Comparison of ENCODE assay signal across 1 cellular context in the genomic region with DNA sequence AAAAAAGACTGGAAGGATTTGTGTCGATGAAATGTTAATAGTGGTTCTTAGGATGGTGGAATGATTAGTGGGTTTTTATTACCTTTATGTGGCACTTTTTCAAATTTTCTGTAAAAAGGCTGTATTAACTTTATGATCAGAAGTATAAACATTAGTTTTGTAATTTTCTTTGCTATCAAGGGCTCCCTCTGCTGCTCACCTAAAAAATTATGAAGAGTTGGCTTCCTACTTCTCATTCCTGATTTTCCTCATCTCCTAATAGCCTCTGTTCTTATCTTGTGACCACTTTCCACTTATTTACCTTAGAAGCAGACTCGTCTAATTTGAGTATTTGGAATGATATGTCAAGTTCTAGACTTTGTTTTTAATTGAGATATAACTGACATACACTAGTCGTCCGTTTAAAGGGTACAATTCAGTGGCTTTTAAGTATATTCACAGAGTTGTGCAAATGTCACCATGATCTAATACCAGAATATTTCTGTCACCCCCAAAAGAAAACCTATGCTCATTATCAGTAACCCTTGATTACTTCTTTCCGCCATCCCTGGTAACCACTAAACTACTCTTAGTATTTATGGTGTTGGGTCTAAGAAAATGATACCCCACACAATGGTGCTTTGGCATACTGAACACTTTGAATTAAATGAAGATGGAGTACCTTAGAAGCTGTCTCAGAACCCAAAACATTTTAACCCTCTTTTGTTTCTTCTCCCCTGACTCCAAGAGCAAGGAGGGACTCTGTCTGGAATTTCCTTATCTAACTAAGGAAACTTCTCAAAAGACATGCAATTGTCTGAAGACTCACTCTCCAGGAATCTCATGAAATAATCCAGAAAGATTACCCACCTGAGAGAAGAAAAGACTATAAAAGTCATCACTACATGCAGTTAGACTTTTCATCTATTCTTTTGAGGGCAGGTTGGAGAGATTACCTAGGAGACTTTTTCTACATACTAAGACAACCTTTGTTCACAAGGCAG.
TF ChIP-seq lines count a peak whose summit lies in the region.

No MANE protein-coding gene starts in this region.

TF ChIP-seq in H1, 55 proteins besides CTCF, POLR2A, EP300 and RAD21 (continued from another document):
- no peak for TF ChIP-seq E2F6 (IDR thresholded peaks at IDR 0.05)
- no peak for TF ChIP-seq TAF7 (optimal IDR thresholded peaks at IDR 0.05; ENCODE audit: borderline replicate concordance, low read depth, low read length)
- TF ChIP-seq SP4 (IDR thresholded peaks at IDR 0.05; ENCODE audit: low read length) = no peak
- TF ChIP-seq CHD1 (IDR thresholded peaks at IDR 0.05; ENCODE audit: low read depth, low read length) = no peak
- TF ChIP-seq SIRT6 (IDR thresholded peaks at IDR 0.05; ENCODE audit: low read length) = no peak
- TF ChIP-seq SUZ12 (IDR thresholded peaks at IDR 0.05; ENCODE audit: low read length) = no peak
- no peak for TF ChIP-seq TAF1 (IDR thresholded peaks at IDR 0.05; ENCODE audit: low read depth, low read length)
- no peak for TF ChIP-seq USF2 (IDR thresholded peaks at IDR 0.05; ENCODE audit: low read length)
- no peak for TF ChIP-seq CBX5 (IDR thresholded peaks at IDR 0.05; ENCODE audit: low read depth, low read length)
- TF ChIP-seq BACH1 (IDR thresholded peaks at IDR 0.05; ENCODE audit: low read length) = no peak
- no peak for TF ChIP-seq CHD2 (IDR thresholded peaks at IDR 0.05; ENCODE audit: low read length)
- TF ChIP-seq EZH2 (IDR thresholded peaks at IDR 0.05; ENCODE audit: low read depth, low read length, severe bottlenecking) = no peak
- TF ChIP-seq TEAD4 (IDR thresholded peaks at IDR 0.05; ENCODE audit: low read depth, low read length) = no peak
